ENCODE assay signal across 8 cellular contexts in genomic region chr5:163915481-163915961, GRCh38.
A peak's percentile ranks its signal among the peaks of the same experiment; 100 is the strongest.
DNase-seq lines count a peak whose midpoint lies in the region; ATAC-seq, FAIRE-seq and TF ChIP-seq lines count a peak whose summit lies in the region.

No MANE protein-coding gene starts in this region.

- no peak overlapping the region for H3K4me2 ChIP-seq in astrocyte (ENCODE audit: low read length)
- H3K4me2 ChIP-seq in neural progenitor cell, result no peak overlapping the region

- H3K36me3 Mint-ChIP-seq in astrocyte (ENCODE audit: low read depth, unreplicated experiment) (no peaks in the 10 kb centered on the region), neural progenitor cell (peaks cover 2% of the 10 kb centered on the region)

- no peaks in the 10 kb centered on the region for H3K36me3 ChIP-seq in astrocyte (ENCODE audit: insufficient read depth, low read length)
- H3K36me3 ChIP-seq in neural progenitor cell, result no peaks in the 10 kb centered on the region
- H3K36me3 ChIP-seq in uterus, result no peaks in the 10 kb centered on the region
- H3K36me3 ChIP-seq in ovary, result no peaks in the 10 kb centered on the region

- H3K9me3 ChIP-seq in astrocyte (ENCODE audit: insufficient read depth, low read depth, low read length), result no peaks in the 10 kb centered on the region
- H3K9me3 ChIP-seq in neural progenitor cell (ENCODE audit: low read depth), result no peaks in the 10 kb centered on the region
- H3K9me3 ChIP-seq in uterus, result no peaks in the 10 kb centered on the region
- H3K9me3 ChIP-seq in ovary, result no peaks in the 10 kb centered on the region

- H3K4me3 ChIP-seq in astrocyte (ENCODE audit: insufficient read depth, low read depth, low read length), result no peak overlapping the region
- H3K4me3 ChIP-seq in neural progenitor cell, result no peak overlapping the region
- H3K4me3 ChIP-seq in uterus, result no peak overlapping the region
- no peak overlapping the region for H3K4me3 ChIP-seq in ovary

- peak; percentile 88 for DNase-seq in KBM-7
- peak; percentile 49 for DNase-seq in astrocyte (ENCODE audit: low read depth)
- DNase-seq in neural progenitor cell (ENCODE audit: low spot score), result peak; percentile 8
- no peak for DNase-seq in DMS79 treated with DMSO at 0.1 percent for 48 hours (lab: John Stamatoyannopoulos, UW)
- DNase-seq in uterus, result no peak
- no peak for DNase-seq in ovary

- H3K4me1 ChIP-seq in astrocyte (ENCODE audit: insufficient read depth, low read length) (no peaks in the 10 kb centered on the region), neural progenitor cell (no peaks in the 10 kb centered on the region), uterus (no peaks in the 10 kb centered on the region), ovary (ENCODE audit: insufficient read depth) (no peaks in the 10 kb centered on the region)

- H3K79me2 ChIP-seq in astrocyte (ENCODE audit: insufficient read depth, low read length) (no peaks in the 10 kb centered on the region), neural progenitor cell (ENCODE audit: low read depth) (no peaks in the 10 kb centered on the region)

- H3F3A ChIP-seq in neural progenitor cell (ENCODE audit: low read depth), result no peaks in the 10 kb centered on the region

- H3K4me1 Mint-ChIP-seq in astrocyte (ENCODE audit: low read depth, unreplicated experiment), result peaks cover 12% of the 10 kb centered on the region
- H3K4me1 Mint-ChIP-seq in neural progenitor cell, result peaks cover 15% of the 10 kb centered on the region

- TF ChIP-seq POLR2A in uterus (IDR thresholded peaks at IDR 0.05) (no peak), ovary (IDR thresholded peaks at IDR 0.05) (no peak)

- FAIRE-seq in astrocyte (lab: Jason Lieb, UNC), result no peak

- no peak for TF ChIP-seq EP300 in ovary (IDR thresholded peaks at IDR 0.05)

- no peak overlapping the region for H3K9ac ChIP-seq in astrocyte (ENCODE audit: low read length)
- H3K9ac ChIP-seq in neural progenitor cell, result no peak overlapping the region

- H3K4me3 Mint-ChIP-seq in astrocyte (ENCODE audit: unreplicated experiment) (no peak overlapping the region), neural progenitor cell (peak overlapping the region; percentile 25)

- H4K20me1 ChIP-seq in astrocyte (ENCODE audit: insufficient read depth, low read length) (no peaks in the 10 kb centered on the region), neural progenitor cell (ENCODE audit: low read depth) (no peaks in the 10 kb centered on the region)

- in situ Hi-C loops in KBM-7 (cut with MboI; ENCODE audit: low pct_unique_long_range_greater_than_20kb, low sequenced_read_pairs), result no loop called here

- intact Hi-C loops in uterus (cut with DNase I; ENCODE audit: low total_unique reads) (no loop called here), ovary (cut with DNase I) (no loop called here)

- H3K27ac Mint-ChIP-seq in astrocyte (ENCODE audit: unreplicated experiment) (no peak overlapping the region), neural progenitor cell (peak overlapping the region; percentile 11)

- TF ChIP-seq CTCF in astrocyte (IDR thresholded peaks at IDR 0.05; ENCODE audit: insufficient read depth, low read depth, low read length), result no peak
- TF ChIP-seq CTCF in neural progenitor cell (IDR thresholded peaks at IDR 0.05), result no peak
- TF ChIP-seq CTCF in uterus (IDR thresholded peaks at IDR 0.05), result no peak
- TF ChIP-seq CTCF in ovary (IDR thresholded peaks at IDR 0.05), result no peak

- H2AFZ ChIP-seq in astrocyte (ENCODE audit: low read depth, low read length), result peak overlapping the region; percentile 36
- H2AFZ ChIP-seq in neural progenitor cell (replicated peaks), result no peak overlapping the region

- H3K27me3 Mint-ChIP-seq in astrocyte (ENCODE audit: low read depth, unreplicated experiment), result no peaks in the 10 kb centered on the region
- peaks cover 2% of the 10 kb centered on the region for H3K27me3 Mint-ChIP-seq in neural progenitor cell (ENCODE audit: insufficient read depth, low read depth)

- H3K9me3 Mint-ChIP-seq in astrocyte (ENCODE audit: unreplicated experiment) (peaks cover 5% of the 10 kb centered on the region), neural progenitor cell (peaks cover 8% of the 10 kb centered on the region)

- WGBS in ovary, 3 donors, result 63 to 73% (median 65%) methylated on average over 8 to 9 of the region's 9 CpGs

- no peaks in the 10 kb centered on the region for H3K27me3 ChIP-seq in astrocyte (ENCODE audit: insufficient read depth, low read length)
- H3K27me3 ChIP-seq in neural progenitor cell, result no peaks in the 10 kb centered on the region
- no peaks in the 10 kb centered on the region for H3K27me3 ChIP-seq in uterus
- H3K27me3 ChIP-seq in ovary, result no peaks in the 10 kb centered on the region

- ATAC-seq in GM18498 (IDR thresholded peaks at IDR 0.05; ENCODE audit: unreplicated experiment) (peak; percentile 73), GM21737 (IDR thresholded peaks at IDR 0.05; ENCODE audit: unreplicated experiment) (peak; percentile 68)

- no peak overlapping the region for H3K27ac ChIP-seq in astrocyte (ENCODE audit: low read depth, low read length)
- H3K27ac ChIP-seq in neural progenitor cell, result no peak overlapping the region
- no peak overlapping the region for H3K27ac ChIP-seq in uterus
- H3K27ac ChIP-seq in ovary, result no peak overlapping the region

Comparison
In these comparisons a context has a peak if more than half of its experiments do, and no peak if none do; other contexts are left out.
1. DNase-seq: peak in KBM-7 (single experiment), astrocyte (single experiment) and neural progenitor cell (single experiment); none in DMS79 treated with DMSO at 0.1 percent for 48 hours (single experiment), uterus (0 of 2) and ovary (0 of 5).